ENCODE assay signal across 10 cellular contexts in the genomic region with DNA sequence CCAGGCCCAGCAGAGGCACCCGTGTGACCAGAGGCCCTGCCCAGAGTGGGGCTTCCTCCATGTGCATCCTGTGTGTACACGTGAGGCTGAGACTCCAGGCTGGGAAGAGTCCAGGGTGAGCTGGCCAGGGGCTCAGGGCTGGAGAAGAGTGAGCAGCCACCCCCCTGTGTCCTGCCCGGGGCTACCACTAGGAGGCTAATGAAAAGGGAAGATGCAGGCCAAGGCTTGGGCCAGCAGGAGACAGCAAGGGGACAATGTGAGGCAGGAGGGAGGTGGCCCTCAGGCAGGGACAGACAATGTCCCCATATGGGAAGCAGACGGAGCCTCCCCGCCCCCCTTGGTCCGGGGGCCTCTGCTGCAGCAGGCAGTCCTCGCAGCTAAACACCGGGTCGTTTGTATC.
DNase-seq lines count a peak whose midpoint lies in the region; ATAC-seq, FAIRE-seq and TF ChIP-seq lines count a peak whose summit lies in the region.
"Had no signal": no experiment of that assay in that cellular context is flagged by ENCODE, and none has a peak within 500 bp of the region (broad histone marks: within the 10 kb centered on the region; RNA-seq: fewer than 3 reads in every experiment).

No MANE protein-coding gene starts in this region.

- TF ChIP-seq CTCF in GM06990 (IDR thresholded peaks at IDR 0.05; ENCODE audit: insufficient read depth, low read length, poor library complexity, severe bottlenecking) (peak; percentile 48), fibroblast of the aortic adventitia (IDR thresholded peaks at IDR 0.05; ENCODE audit: insufficient read depth, low read length) (peak; percentile 33), CD14-positive monocyte (IDR thresholded peaks at IDR 0.05) (no peak)

- TF ChIP-seq POLR2A in GM12891 (IDR thresholded peaks at IDR 0.05; ENCODE audit: low read depth, low read length), result no peak

- H3K4me3 ChIP-seq in GM06990 (replicated peaks; ENCODE audit: low read depth, low read length), result no peak overlapping the region
- no peak overlapping the region for H3K4me3 ChIP-seq in fibroblast of the aortic adventitia (ENCODE audit: low read depth, low read length)
- H3K4me3 ChIP-seq: skin epidermis had no signal

- no peaks in the 10 kb centered on the region for H3K36me3 Mint-ChIP-seq in effector memory CD8-positive, alpha-beta T cell (ENCODE audit: insufficient read depth)
- no peaks in the 10 kb centered on the region for H3K36me3 Mint-ChIP-seq in CD14-positive monocyte

- H3K27me3 ChIP-seq in GM06990 (replicated peaks; ENCODE audit: control insufficient read depth, insufficient read depth, low read length), result peaks cover 3% of the 10 kb centered on the region; the same call in 1 of the 2 replicates

- DNase-seq in 8988T (peak; percentile 79), GM06990 (ENCODE audit: extremely low read depth, insufficient read length) (no peak), OCI-M1 (lab: John Stamatoyannopoulos, UW) (peak; percentile 62), fibroblast of the aortic adventitia (ENCODE audit: low read depth) (no peak), GM12891 (ENCODE audit: insufficient read length, low spot score) (no peak), CD14-positive monocyte (ENCODE audit: low spot score) (no peak)
- DNase-seq in effector memory CD8-positive, alpha-beta T cell, result no peak

- peaks cover 69 to 92% of the 10 kb centered on the region in 2 donors for H3K27me3 Mint-ChIP-seq in effector memory CD8-positive, alpha-beta T cell
- peaks cover 44 to 73% (median 59%) of the 10 kb centered on the region in 3 donors for H3K27me3 Mint-ChIP-seq in CD14-positive monocyte (ENCODE audit: low read depth in 3 of 3)

- ATAC-seq in GM21360 (IDR thresholded peaks at IDR 0.05; ENCODE audit: unreplicated experiment), result no peak
- ATAC-seq in effector memory CD8-positive, alpha-beta T cell (replicated peaks), result no peak
- ATAC-seq: esophagus mucosa had no signal

- no peak for FAIRE-seq in GM12891 (lab: Jason Lieb, UNC)

- H3K4me1 Mint-ChIP-seq in effector memory CD8-positive, alpha-beta T cell (ENCODE audit: low read depth in 2 of 2), result no peaks in the 10 kb centered on the region
- no peaks in the 10 kb centered on the region for H3K4me1 Mint-ChIP-seq in CD14-positive monocyte

- H3K36me3 ChIP-seq in GM06990 (ENCODE audit: control insufficient read depth, insufficient read depth, low read length), result no peaks in the 10 kb centered on the region

- intact Hi-C loops in CD14-positive monocyte (cut with micrococcal nuclease), result no loop called here

- no peak overlapping the region for H3K27ac Mint-ChIP-seq in effector memory CD8-positive, alpha-beta T cell
- no peak overlapping the region for H3K27ac Mint-ChIP-seq in CD14-positive monocyte

- no peaks in the 10 kb centered on the region for H3K9me3 Mint-ChIP-seq in effector memory CD8-positive, alpha-beta T cell
- peaks cover 0 to 9% (median 2%) of the 10 kb centered on the region in 7 donors for H3K9me3 Mint-ChIP-seq in CD14-positive monocyte

- no peak overlapping the region for H3K4me3 Mint-ChIP-seq in effector memory CD8-positive, alpha-beta T cell
- H3K4me3 Mint-ChIP-seq in CD14-positive monocyte, result no peak overlapping the region

TF ChIP-seq in GM12891, 5 proteins besides CTCF, POLR2A, EP300 and RAD21:
- TF ChIP-seq POU2F2 (IDR thresholded peaks at IDR 0.05; ENCODE audit: low read depth, low read length), result no peak
- no peak for TF ChIP-seq POLR2AphosphoS5 (IDR thresholded peaks at IDR 0.05; ENCODE audit: low read depth, low read length)

Comparison
In these comparisons a context has a peak if more than half of its experiments do, and no peak if none do; other contexts are left out.
1. DNase-seq: peak in 8988T (single experiment) and OCI-M1 (single experiment); none in GM06990 (single experiment), fibroblast of the aortic adventitia (single experiment), effector memory CD8-positive, alpha-beta T cell (0 of 3), GM12891 (single experiment) and CD14-positive monocyte (single experiment).